In genomic region chr2:239690651-239691631, GRCh38 we compare ENCODE assay signal across 1 cellular context.
TF ChIP-seq lines count a peak whose summit lies in the region.

No MANE protein-coding gene starts in this region.

TF ChIP-seq in HCT116, 20 proteins besides CTCF, POLR2A, EP300 and RAD21:
- no peak for TF ChIP-seq EZH2 (IDR thresholded peaks at IDR 0.05)
- TF ChIP-seq ZFX (IDR thresholded peaks at IDR 0.05) = no peak
- TF ChIP-seq SRF (IDR thresholded peaks at IDR 0.05; ENCODE audit: low read depth) = no peak
- TF ChIP-seq EGR1 (IDR thresholded peaks at IDR 0.05; ENCODE audit: low read depth) = no peak
